1 cellular context compared by ENCODE assay signal in genomic region chr17:78825696-78826095, GRCh38.
TF ChIP-seq lines count a peak whose summit lies in the region.

No MANE protein-coding gene starts in this region.

TF ChIP-seq in HCT116, 20 proteins besides CTCF, POLR2A, EP300 and RAD21:
- TF ChIP-seq SRF (IDR thresholded peaks at IDR 0.05; ENCODE audit: low read depth): no peak
- no peak for TF ChIP-seq ELF1 (IDR thresholded peaks at IDR 0.05; ENCODE audit: borderline replicate concordance, low read depth)
- no peak for TF ChIP-seq TCF7L2 (IDR thresholded peaks at IDR 0.05; ENCODE audit: borderline replicate concordance, extremely low read depth, insufficient read depth, insufficient read length)
- TF ChIP-seq ZBTB33 (IDR thresholded peaks at IDR 0.05; ENCODE audit: extremely low read depth, insufficient replicate concordance, low read length): no peak
- no peak for TF ChIP-seq YY1 (IDR thresholded peaks at IDR 0.05; ENCODE audit: extremely low read depth, insufficient replicate concordance, low read depth, low read length)
- no peak for TF ChIP-seq CEBPB (IDR thresholded peaks at IDR 0.05; ENCODE audit: low read depth)
- TF ChIP-seq ZFX (IDR thresholded peaks at IDR 0.05): no peak
- no peak for TF ChIP-seq POLR2AphosphoS5 (IDR thresholded peaks at IDR 0.05; ENCODE audit: low read depth, low read length)
- TF ChIP-seq MAX (IDR thresholded peaks at IDR 0.05): no peak
- no peak for TF ChIP-seq SP1 (IDR thresholded peaks at IDR 0.05; ENCODE audit: low read depth)
